In the genomic region with DNA sequence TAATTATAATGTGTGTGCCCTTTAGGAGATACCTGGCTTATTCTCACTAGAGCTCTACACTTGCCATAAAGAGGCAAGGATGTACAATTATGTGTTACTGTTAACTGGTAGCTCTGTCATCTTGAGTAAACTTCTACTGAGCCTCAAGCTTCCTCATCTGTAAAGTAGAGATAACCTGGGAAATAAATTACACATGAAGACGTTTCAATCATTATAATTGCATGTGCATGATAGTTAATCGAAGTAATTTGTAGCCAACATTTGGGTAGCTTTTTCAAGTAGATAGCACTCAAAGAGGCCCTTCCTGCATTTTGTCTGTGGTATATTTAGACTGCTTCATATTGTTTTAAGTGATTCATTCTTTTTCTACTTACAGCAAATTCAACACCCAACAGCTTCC, we compare ENCODE assay signal across 13 cellular contexts. TPM values are rescaled to one million over a fixed set of nuclear protein-coding genes. Genes with fewer than 3 reads are reported as not detected.
DNase-seq lines count a peak whose midpoint lies in the region; ATAC-seq and TF ChIP-seq lines count a peak whose summit lies in the region.
"Had no signal": no experiment of that assay in that cellular context is flagged by ENCODE, and none has a peak within 500 bp of the region (broad histone marks: within the 10 kb centered on the region; RNA-seq: fewer than 3 reads in every experiment).

No MANE protein-coding gene starts in this region.

- no TSS peak for BruUV-seq in Caco-2 (replicated peaks; lab: Mats Ljungman, UMichigan)

- H3K27me3 ChIP-seq in BE2C (no peaks in the 10 kb centered on the region), Caco-2 (replicated peaks; ENCODE audit: control insufficient read depth, insufficient read depth, low read length) (no peaks in the 10 kb centered on the region), SU-DHL-6 (ENCODE audit: low read length) (no peaks in the 10 kb centered on the region), iPS-20b (ENCODE audit: insufficient read depth, low read length) (no peaks in the 10 kb centered on the region)

- H3K27ac ChIP-seq in SU-DHL-6 (ENCODE audit: low read depth, low read length) (no peak overlapping the region), iPS-20b (ENCODE audit: low read length) (no peak overlapping the region)

- H3F3A ChIP-seq in SU-DHL-6 (ENCODE audit: insufficient read depth), result peaks cover 31% of the 10 kb centered on the region

- no peaks in the 10 kb centered on the region for H3K4me1 ChIP-seq in BE2C
- H3K4me1 ChIP-seq in Caco-2, result peaks cover 31% of the 10 kb centered on the region
- peaks cover 8% of the 10 kb centered on the region; the same call in 1 of the 2 replicates for H3K4me1 ChIP-seq in iPS-20b (ENCODE audit: insufficient read depth, low read length)

- H3K27ac Mint-ChIP-seq in Caco-2 (ENCODE audit: unreplicated experiment), result no peak overlapping the region

- H3K9ac ChIP-seq in SU-DHL-6 (ENCODE audit: low read length), result 0 out of 2 replicates have a peak overlapping the region, but pooled peaks have one; percentile 2
- peak overlapping the region; percentile 96; the same call in 1 of the 2 replicates for H3K9ac ChIP-seq in iPS-20b (ENCODE audit: low read depth, low read length)

- no peak for ATAC-seq in GM18861 (IDR thresholded peaks at IDR 0.05; ENCODE audit: unreplicated experiment)
- ATAC-seq: left colon; naive thymus-derived CD8-positive, alpha-beta T cell; Right ventricle myocardium inferior had no signal

- TF ChIP-seq CTCF in BE2C (IDR thresholded peaks at IDR 0.05; ENCODE audit: low read depth, low read length) (no peak), Caco-2 (IDR thresholded peaks at IDR 0.05; ENCODE audit: insufficient read depth in 1 of 2, low read depth in 1 of 2, low read length in 1 of 2, severe bottlenecking in 1 of 2, unreplicated experiment in 1 of 2) (no peak), SU-DHL-6 (IDR thresholded peaks at IDR 0.05; ENCODE audit: insufficient read depth, low read length, poor library complexity, severe bottlenecking) (no peak)

- H4K20me1 ChIP-seq in SU-DHL-6 (ENCODE audit: low read depth, low read length), result peaks cover 6% of the 10 kb centered on the region; the same call in 1 of the 2 replicates

- H3K9me3 ChIP-seq in BE2C, result no peaks in the 10 kb centered on the region
- no peaks in the 10 kb centered on the region for H3K9me3 ChIP-seq in Caco-2
- no peaks in the 10 kb centered on the region for H3K9me3 ChIP-seq in SU-DHL-6 (ENCODE audit: insufficient read depth, low read length)
- H3K9me3 ChIP-seq in iPS-20b (ENCODE audit: insufficient read depth, low read depth, low read length), result no peaks in the 10 kb centered on the region

- DNase-seq in BE2C, result no peak
- DNase-seq in Caco-2, result no peak
- DNase-seq in mucosa of gallbladder (ENCODE audit: low spot score), result no peak
- no peak for DNase-seq in NOMO-1 treated with dmso at 0.1 percent for 144 hours (lab: John Stamatoyannopoulos, UW; ENCODE audit: unreplicated experiment)
- DNase-seq: caudate nucleus; left colon; naive thymus-derived CD8-positive, alpha-beta T cell; NCI-H510A; substantia nigra had no signal

- H3K36me3 ChIP-seq in BE2C (peaks cover 66% of the 10 kb centered on the region), Caco-2 (ENCODE audit: control insufficient read depth, insufficient read depth, low read length) (peaks cover 3% of the 10 kb centered on the region; the same call in 1 of the 2 replicates), SU-DHL-6 (ENCODE audit: low read length) (peaks cover 52% of the 10 kb centered on the region), iPS-20b (ENCODE audit: insufficient read depth, low read depth, low read length) (peaks cover 68% of the 10 kb centered on the region)

- intact Hi-C loops in Caco-2 (cut with micrococcal nuclease; ENCODE audit: unreplicated experiment), result no loop called here

- H3K4me2 ChIP-seq in SU-DHL-6 (ENCODE audit: low read depth, low read length, poor library complexity, severe bottlenecking), result peak overlapping the region; percentile 70

- H3K9me2 ChIP-seq in SU-DHL-6 (replicated peaks; ENCODE audit: insufficient read depth, low read length), result no peaks in the 10 kb centered on the region

- H3K36me3 Mint-ChIP-seq in Caco-2 (ENCODE audit: insufficient read depth, unreplicated experiment), result peaks cover 81% of the 10 kb centered on the region

- no peak overlapping the region for H2AFZ ChIP-seq in SU-DHL-6 (ENCODE audit: low read depth, low read length, severe bottlenecking)

- no peaks in the 10 kb centered on the region for H3K4me1 Mint-ChIP-seq in Caco-2 (ENCODE audit: low read depth, unreplicated experiment)

- H3K4me3 Mint-ChIP-seq in Caco-2 (ENCODE audit: unreplicated experiment), result peak overlapping the region; percentile 27

- peaks cover 81% of the 10 kb centered on the region for H3K79me2 ChIP-seq in SU-DHL-6 (ENCODE audit: insufficient read depth, low read length)

- POLR2A ChIA-PET in Caco-2 (lab: Charles Lee), result interaction anchor here (0.5 to 1.2 kb wide), 2 partner anchors 21 to 25 kb away, joined by 4 to 6 read pairs; no protein-coding TSS in a partner anchor

- H3K4me3 ChIP-seq in BE2C (ENCODE audit: low read depth, low read length) (peak overlapping the region; percentile 82), Caco-2 (ENCODE audit: low read depth, low read length) (no peak overlapping the region), SU-DHL-6 (ENCODE audit: insufficient read depth, low read length, poor library complexity, severe bottlenecking) (no peak overlapping the region), iPS-20b (ENCODE audit: low read length) (peak overlapping the region; percentile 92; the same call in 1 of the 2 replicates)

- no peaks in the 10 kb centered on the region for H3K9me3 Mint-ChIP-seq in Caco-2 (ENCODE audit: unreplicated experiment)
- H3K9me3 Mint-ChIP-seq: naive thymus-derived CD8-positive, alpha-beta T cell had no signal

- H3K27me3 Mint-ChIP-seq in Caco-2 (ENCODE audit: insufficient read depth, unreplicated experiment), result no peaks in the 10 kb centered on the region
- H3K27me3 Mint-ChIP-seq: naive thymus-derived CD8-positive, alpha-beta T cell had no signal

- CTCF ChIA-PET in Caco-2 (lab: Charles Lee), result no interaction called here

RNA-seq across cellular contexts. Expression of a gene that starts 2.4 kb away (rescaled TPM):
- polyA plus RNA-seq in BE2C (2012; ENCODE audit: insufficient read depth, insufficient read length, low read depth), result 311 TPM
- total RNA-seq in Caco-2 (2022) (242 and 248 TPM in 2 replicates), mucosa of gallbladder (87.6 TPM)

RNA-seq across cellular contexts. Expression of a gene that starts 2.7 kb away (rescaled TPM):
- polyA plus RNA-seq in BE2C (2012; ENCODE audit: insufficient read depth, insufficient read length, low read depth), result 24.8 TPM
- total RNA-seq in Caco-2 (2022) (107 and 111 TPM in 2 replicates), mucosa of gallbladder (33.4 TPM)

RNA-seq across cellular contexts. Expression of a gene that starts 10.1 kb away (rescaled TPM):
- 72.3 TPM for polyA plus RNA-seq in BE2C (2012; ENCODE audit: insufficient read depth, insufficient read length, low read depth)
- total RNA-seq in Caco-2 (2022) (150 and 172 TPM in 2 replicates), mucosa of gallbladder (245 TPM)

RNA-seq across cellular contexts. Expression of a gene that starts 38.8 kb away (rescaled TPM):
- 1.9 TPM for polyA plus RNA-seq in BE2C (2012; ENCODE audit: insufficient read depth, insufficient read length, low read depth)
- 1.1 and 1.6 TPM in 2 replicates for total RNA-seq in Caco-2 (2022)
- 0.89 TPM for total RNA-seq in mucosa of gallbladder

RNA-seq across cellular contexts. Expression of a gene that starts 52.3 kb away (rescaled TPM):
- 974 TPM for polyA plus RNA-seq in BE2C (2012; ENCODE audit: insufficient read depth, insufficient read length, low read depth)
- total RNA-seq in Caco-2 (2022) (454 and 459 TPM in 2 replicates), mucosa of gallbladder (293 TPM)

Comparison
In these comparisons a context has a peak if more than half of its experiments do, and no peak if none do; other contexts are left out.
1. H3K4me3 ChIP-seq: peak in BE2C (single experiment) and iPS-20b (single experiment); none in Caco-2 (single experiment) and SU-DHL-6 (single experiment).